Comparison of ENCODE assay signal across 35 cellular contexts in the genomic region with DNA sequence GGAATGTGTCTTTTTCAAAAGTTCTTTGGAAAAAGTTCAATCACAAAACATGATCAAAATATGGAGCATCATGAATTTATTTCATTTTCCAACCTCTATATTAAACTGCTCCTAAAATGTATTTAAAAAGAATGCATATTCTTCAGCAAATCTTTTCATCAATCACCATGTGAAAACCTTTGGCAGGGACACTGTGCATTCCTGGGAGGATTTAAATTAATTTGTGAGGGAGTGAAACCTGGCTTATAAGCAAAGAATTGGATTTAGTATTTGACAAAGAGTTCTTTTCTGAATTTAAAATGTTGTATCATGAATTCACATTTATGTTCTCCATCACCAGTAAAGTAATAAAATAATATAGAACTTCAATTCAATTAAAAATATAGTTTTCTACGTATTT.
"Had no signal": no experiment of that assay in that cellular context is flagged by ENCODE, and none has a peak within 500 bp of the region (broad histone marks: within the 10 kb centered on the region; RNA-seq: fewer than 3 reads in every experiment).

No MANE protein-coding gene starts in this region.

- DNase-seq: activated CD4-positive, alpha-beta memory T cell treated with anti-CD3 and anti-CD28 coated beads for 36 hours; activated CD4-positive, alpha-beta T cell treated with anti-CD3 and anti-CD28 coated beads for 36 hours; activated CD4-positive, alpha-beta T cell treated with anti-CD3 and anti-CD28 coated beads, Interleukin-2, amount 10 ng/mL, durations not matched to agents 24 days and 14 days; activated CD4-positive, CD25-positive, alpha-beta regulatory T cell; activated CD4-positive, CD25-positive, alpha-beta regulatory T cell treated with anti-CD3 and anti-CD28 coated beads, Interleukin-2, amount 50 U/mL, for 72 hours; activated CD8-positive, alpha-beta memory T cell treated with anti-CD3 and anti-CD28 coated beads, Interleukin-2, amount 10 ng/mL, durations not matched to agents 7 days and 5 days; activated CD8-positive, alpha-beta memory T cell treated with anti-CD3 and anti-CD28 coated beads, Interleukin-2, amount 50 U/mL, for 4 hours; activated CD8-positive, alpha-beta T cell treated with anti-CD3 and anti-CD28 coated beads, Interleukin-2, amount 10 ng/mL, durations not matched to agents 7 days and 5 days; activated effector memory CD4-positive, alpha-beta T cell treated with anti-CD3 and anti-CD28 coated beads, Interleukin-2, amount 50 U/mL, for 16 hours; activated naive CD4-positive, alpha-beta T cell treated with anti-CD3 and anti-CD28 coated beads for 36 hours; activated naive CD8-positive, alpha-beta T cell treated with anti-CD3 and anti-CD28 coated beads for 36 hours; activated naive CD8-positive, alpha-beta T cell treated with anti-CD3 and anti-CD28 coated beads, Interleukin-2, amount 50 U/mL, for 24 hours; activated T-cell treated with anti-CD3 and anti-CD28 coated beads, Interleukin-2, amount 50 U/mL, for 1 hour; activated T-cell treated with anti-CD3 and anti-CD28 coated beads, Interleukin-2, amount 50 U/mL, for 48 hours; adrenal gland; amygdala; aorta; central memory CD4-positive, alpha-beta T cell; cerebellar nuclear complex; dorsolateral prefrontal cortex; effector memory CD4-positive, alpha-beta T cell; erythroblast; foreskin keratinocyte; heart right ventricle; T-helper 2 cell had no signal

- H3K4me1 Mint-ChIP-seq: activated CD4-positive, alpha-beta T cell treated with anti-CD3 and anti-CD28 coated beads for 36 hours; activated CD4-positive, alpha-beta T cell treated with anti-CD3 and anti-CD28 coated beads, Interleukin-2, amount 10 ng/mL, durations not matched to agents 24 days and 14 days; activated CD8-positive, alpha-beta memory T cell treated with anti-CD3 and anti-CD28 coated beads, Interleukin-2, amount 10 ng/mL, durations not matched to agents 7 days and 5 days; activated naive CD4-positive, alpha-beta T cell treated with anti-CD3 and anti-CD28 coated beads, Interleukin-2, amount 50 U/mL, for 24 hours; activated naive CD8-positive, alpha-beta T cell treated with anti-CD3 and anti-CD28 coated beads for 36 hours; activated naive CD8-positive, alpha-beta T cell treated with anti-CD3 and anti-CD28 coated beads, Interleukin-2, amount 50 U/mL, for 24 hours had no signal

- H3K4me3 Mint-ChIP-seq: activated CD4-positive, alpha-beta memory T cell treated with anti-CD3 and anti-CD28 coated beads for 36 hours; activated CD4-positive, alpha-beta T cell treated with anti-CD3 and anti-CD28 coated beads for 36 hours; activated CD4-positive, alpha-beta T cell treated with anti-CD3 and anti-CD28 coated beads, Interleukin-2, amount 10 ng/mL, durations not matched to agents 24 days and 14 days; activated CD8-positive, alpha-beta memory T cell treated with anti-CD3 and anti-CD28 coated beads, Interleukin-2, amount 10 ng/mL, durations not matched to agents 7 days and 5 days; activated CD8-positive, alpha-beta T cell treated with anti-CD3 and anti-CD28 coated beads, Interleukin-2, amount 10 ng/mL, durations not matched to agents 7 days and 5 days; activated naive CD4-positive, alpha-beta T cell treated with anti-CD3 and anti-CD28 coated beads for 36 hours; activated naive CD4-positive, alpha-beta T cell treated with anti-CD3 and anti-CD28 coated beads, Interleukin-2, amount 50 U/mL, for 24 hours; activated naive CD8-positive, alpha-beta T cell treated with anti-CD3 and anti-CD28 coated beads for 36 hours; activated naive CD8-positive, alpha-beta T cell treated with anti-CD3 and anti-CD28 coated beads, Interleukin-2, amount 50 U/mL, for 24 hours; activated T-helper 1 cell treated with anti-CD3 and anti-CD28 coated beads, Interleukin-12 subunit alpha, Interleukin-12 subunit beta, Interleukin-2, Interleukin-4 antibody, amounts not matched to agents 30 ng/mL and 10 ng/mL and 1 ng/mL, durations not matched to agents 14 hours and 24 hours and 36 hours; dendritic cell treated with granulocyte-macrophage colony-stimulating factor and Interleukin-4, amounts not matched to agents 40 ng/mL and 50 ng/mL, for 4 days had no signal

- H3K36me3 ChIP-seq: adrenal gland, breast epithelium, cardiac muscle cell, esophagus muscularis mucosa, gastroesophageal sphincter, heart right ventricle had no signal

- H3K9me3 ChIP-seq: adrenal gland, breast epithelium, esophagus muscularis mucosa, gastroesophageal sphincter, heart right ventricle had no signal

- H3K27ac ChIP-seq: adrenal gland, breast epithelium, cardiac muscle cell, coronary artery, dorsolateral prefrontal cortex, esophagus muscularis mucosa, foreskin keratinocyte, gastroesophageal sphincter, heart right ventricle had no signal

- H3K36me3 Mint-ChIP-seq: activated CD4-positive, alpha-beta memory T cell treated with anti-CD3 and anti-CD28 coated beads for 36 hours; activated CD8-positive, alpha-beta memory T cell treated with anti-CD3 and anti-CD28 coated beads, Interleukin-2, amount 10 ng/mL, durations not matched to agents 7 days and 5 days; activated naive CD4-positive, alpha-beta T cell treated with anti-CD3 and anti-CD28 coated beads, Interleukin-2, amount 50 U/mL, for 24 hours; activated naive CD8-positive, alpha-beta T cell treated with anti-CD3 and anti-CD28 coated beads for 36 hours had no signal

- H3K27me3 Mint-ChIP-seq: activated CD4-positive, alpha-beta memory T cell treated with anti-CD3 and anti-CD28 coated beads for 36 hours; activated CD4-positive, alpha-beta T cell treated with anti-CD3 and anti-CD28 coated beads for 36 hours; activated CD8-positive, alpha-beta memory T cell treated with anti-CD3 and anti-CD28 coated beads, Interleukin-2, amount 10 ng/mL, durations not matched to agents 7 days and 5 days; activated naive CD4-positive, alpha-beta T cell treated with anti-CD3 and anti-CD28 coated beads, Interleukin-2, amount 50 U/mL, for 24 hours; activated naive CD8-positive, alpha-beta T cell treated with anti-CD3 and anti-CD28 coated beads for 36 hours; activated naive CD8-positive, alpha-beta T cell treated with anti-CD3 and anti-CD28 coated beads, Interleukin-2, amount 50 U/mL, for 24 hours; brain; dendritic cell treated with granulocyte-macrophage colony-stimulating factor and Interleukin-4, amounts not matched to agents 40 ng/mL and 50 ng/mL, for 4 days had no signal

- ATAC-seq: activated CD4-positive, alpha-beta T cell treated with anti-CD3 and anti-CD28 coated beads for 36 hours; activated CD8-positive, alpha-beta memory T cell treated with anti-CD3 and anti-CD28 coated beads, Interleukin-2, amount 10 ng/mL, durations not matched to agents 7 days and 5 days; activated CD8-positive, alpha-beta T cell treated with anti-CD3 and anti-CD28 coated beads, Interleukin-2, amount 10 ng/mL, durations not matched to agents 7 days and 5 days; activated naive CD8-positive, alpha-beta T cell treated with anti-CD3 and anti-CD28 coated beads, Interleukin-2, amount 50 U/mL, for 24 hours; foreskin keratinocyte; gastroesophageal sphincter; heart right ventricle had no signal

- H3K4me1 ChIP-seq: breast epithelium, heart right ventricle had no signal

- H3K4me3 ChIP-seq: adrenal gland, breast epithelium, cardiac muscle cell, coronary artery, dorsolateral prefrontal cortex, esophagus muscularis mucosa, gastroesophageal sphincter, heart right ventricle had no signal

- H3K27ac Mint-ChIP-seq: activated CD4-positive, alpha-beta memory T cell treated with anti-CD3 and anti-CD28 coated beads for 36 hours; activated CD4-positive, alpha-beta T cell treated with anti-CD3 and anti-CD28 coated beads for 36 hours; activated CD4-positive, alpha-beta T cell treated with anti-CD3 and anti-CD28 coated beads, Interleukin-2, amount 10 ng/mL, durations not matched to agents 24 days and 14 days; activated CD8-positive, alpha-beta memory T cell treated with anti-CD3 and anti-CD28 coated beads, Interleukin-2, amount 10 ng/mL, durations not matched to agents 7 days and 5 days; activated CD8-positive, alpha-beta T cell treated with anti-CD3 and anti-CD28 coated beads, Interleukin-2, amount 10 ng/mL, durations not matched to agents 7 days and 5 days; activated naive CD4-positive, alpha-beta T cell treated with anti-CD3 and anti-CD28 coated beads for 36 hours; activated naive CD4-positive, alpha-beta T cell treated with anti-CD3 and anti-CD28 coated beads, Interleukin-2, amount 50 U/mL, for 24 hours; activated naive CD8-positive, alpha-beta T cell treated with anti-CD3 and anti-CD28 coated beads for 36 hours; activated naive CD8-positive, alpha-beta T cell treated with anti-CD3 and anti-CD28 coated beads, Interleukin-2, amount 50 U/mL, for 24 hours; activated T-helper 1 cell treated with anti-CD3 and anti-CD28 coated beads, Interleukin-12 subunit alpha, Interleukin-12 subunit beta, Interleukin-2, Interleukin-4 antibody, amounts not matched to agents 30 ng/mL and 10 ng/mL and 1 ng/mL, durations not matched to agents 14 hours and 24 hours and 36 hours; activated T-helper 2 cell treated with anti-CD3 and anti-CD28 coated beads, Interferon-gamma antibody, Interleukin-2, Interleukin-4, amounts not matched to agents 10 μg/mL and 5 μg/mL and 100 μg/mL, durations not matched to agents 14 hours and 24 hours and 36 hours; brain; dendritic cell treated with granulocyte-macrophage colony-stimulating factor and Interleukin-4, amounts not matched to agents 40 ng/mL and 50 ng/mL, for 4 days had no signal

- H3K9me3 Mint-ChIP-seq: activated CD4-positive, alpha-beta memory T cell treated with anti-CD3 and anti-CD28 coated beads for 36 hours; activated CD4-positive, alpha-beta T cell treated with anti-CD3 and anti-CD28 coated beads, Interleukin-2, amount 10 ng/mL, durations not matched to agents 24 days and 14 days; activated naive CD4-positive, alpha-beta T cell treated with anti-CD3 and anti-CD28 coated beads for 36 hours; activated naive CD4-positive, alpha-beta T cell treated with anti-CD3 and anti-CD28 coated beads, Interleukin-2, amount 50 U/mL, for 24 hours; activated naive CD8-positive, alpha-beta T cell treated with anti-CD3 and anti-CD28 coated beads for 36 hours; activated naive CD8-positive, alpha-beta T cell treated with anti-CD3 and anti-CD28 coated beads, Interleukin-2, amount 50 U/mL, for 24 hours; activated T-helper 1 cell treated with anti-CD3 and anti-CD28 coated beads, Interleukin-12 subunit alpha, Interleukin-12 subunit beta, Interleukin-2, Interleukin-4 antibody, amounts not matched to agents 30 ng/mL and 10 ng/mL and 1 ng/mL, durations not matched to agents 14 hours and 24 hours and 36 hours; activated T-helper 2 cell treated with anti-CD3 and anti-CD28 coated beads, Interferon-gamma antibody, Interleukin-2, Interleukin-4, amounts not matched to agents 10 μg/mL and 5 μg/mL and 100 μg/mL, durations not matched to agents 14 hours and 24 hours and 36 hours had no signal
